Comparison of ENCODE assay signal across 1 cellular context in the genomic region with DNA sequence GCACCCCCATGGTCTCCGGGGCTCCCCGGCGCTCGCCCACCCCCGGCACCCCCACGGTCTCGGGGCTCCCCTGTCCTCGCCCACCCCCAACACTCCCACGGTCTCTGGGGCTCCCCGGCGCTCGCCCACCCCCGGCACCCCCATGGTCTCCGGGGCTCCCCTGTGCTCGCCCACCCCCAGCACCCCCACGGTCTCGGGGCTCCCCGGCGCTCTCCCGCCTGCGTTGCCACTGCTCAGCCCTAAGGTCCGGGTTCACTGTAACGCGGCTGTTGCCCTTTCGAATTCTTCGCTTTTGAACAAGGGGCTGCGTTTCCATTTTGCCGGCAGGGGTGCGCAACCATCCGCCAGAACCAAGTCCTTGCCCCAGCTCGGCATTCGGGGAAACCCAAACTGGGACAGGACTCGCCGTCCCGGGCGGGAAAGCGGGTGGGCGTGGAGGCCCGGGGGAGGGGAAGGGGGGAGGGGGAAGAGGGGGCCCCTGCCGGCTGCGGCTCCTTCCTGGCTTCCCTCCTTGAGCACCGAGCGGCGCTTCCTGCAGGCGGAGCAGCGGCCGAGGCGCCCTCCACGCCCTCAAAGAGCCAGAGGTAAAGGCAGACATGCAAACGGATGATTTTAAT.
TF ChIP-seq lines count a peak whose summit lies in the region.

No MANE protein-coding gene starts in this region.

TF ChIP-seq in HCT116, 20 proteins besides CTCF, POLR2A, EP300 and RAD21 (continued from another document):
- TF ChIP-seq, protein P1, sequence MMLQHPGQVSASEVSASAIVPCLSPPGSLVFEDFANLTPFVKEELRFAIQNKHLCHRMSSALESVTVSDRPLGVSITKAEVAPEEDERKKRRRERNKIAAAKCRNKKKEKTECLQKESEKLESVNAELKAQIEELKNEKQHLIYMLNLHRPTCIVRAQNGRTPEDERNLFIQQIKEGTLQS (IDR thresholded peaks at IDR 0.05): no peak
- TF ChIP-seq CEBPB (IDR thresholded peaks at IDR 0.05; ENCODE audit: low read depth) (no peak), REST (IDR thresholded peaks at IDR 0.05; ENCODE audit: low read depth) (no peak), EZH2 (IDR thresholded peaks at IDR 0.05) (no peak), POLR2AphosphoS5 (IDR thresholded peaks at IDR 0.05; ENCODE audit: low read depth, low read length) (no peak), JUND (IDR thresholded peaks at IDR 0.05) (no peak), FOSL1 (IDR thresholded peaks at IDR 0.05; ENCODE audit: low read depth) (no peak), SP1 (IDR thresholded peaks at IDR 0.05; ENCODE audit: low read depth) (no peak), ZNF274 (IDR thresholded peaks at IDR 0.05; ENCODE audit: low read depth, low read length) (no peak), SRF (IDR thresholded peaks at IDR 0.05; ENCODE audit: low read depth) (no peak), TCF7L2 (IDR thresholded peaks at IDR 0.05; ENCODE audit: borderline replicate concordance, extremely low read depth, insufficient read depth, insufficient read length) (no peak), EGR1 (IDR thresholded peaks at IDR 0.05; ENCODE audit: low read depth) (no peak), ELF1 (IDR thresholded peaks at IDR 0.05; ENCODE audit: borderline replicate concordance, low read depth) (no peak), YY1 (IDR thresholded peaks at IDR 0.05; ENCODE audit: extremely low read depth, insufficient replicate concordance, low read depth, low read length) (no peak), CBX3 (IDR thresholded peaks at IDR 0.05; ENCODE audit: low read depth) (no peak), SIN3A (IDR thresholded peaks at IDR 0.05; ENCODE audit: low read depth) (no peak)
- TF ChIP-seq, protein P2, sequence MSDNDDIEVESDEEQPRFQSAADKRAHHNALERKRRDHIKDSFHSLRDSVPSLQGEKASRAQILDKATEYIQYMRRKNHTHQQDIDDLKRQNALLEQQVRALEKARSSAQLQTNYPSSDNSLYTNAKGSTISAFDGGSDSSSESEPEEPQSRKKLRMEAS (IDR thresholded peaks at IDR 0.05): no peak
- TF ChIP-seq, protein P3, sequence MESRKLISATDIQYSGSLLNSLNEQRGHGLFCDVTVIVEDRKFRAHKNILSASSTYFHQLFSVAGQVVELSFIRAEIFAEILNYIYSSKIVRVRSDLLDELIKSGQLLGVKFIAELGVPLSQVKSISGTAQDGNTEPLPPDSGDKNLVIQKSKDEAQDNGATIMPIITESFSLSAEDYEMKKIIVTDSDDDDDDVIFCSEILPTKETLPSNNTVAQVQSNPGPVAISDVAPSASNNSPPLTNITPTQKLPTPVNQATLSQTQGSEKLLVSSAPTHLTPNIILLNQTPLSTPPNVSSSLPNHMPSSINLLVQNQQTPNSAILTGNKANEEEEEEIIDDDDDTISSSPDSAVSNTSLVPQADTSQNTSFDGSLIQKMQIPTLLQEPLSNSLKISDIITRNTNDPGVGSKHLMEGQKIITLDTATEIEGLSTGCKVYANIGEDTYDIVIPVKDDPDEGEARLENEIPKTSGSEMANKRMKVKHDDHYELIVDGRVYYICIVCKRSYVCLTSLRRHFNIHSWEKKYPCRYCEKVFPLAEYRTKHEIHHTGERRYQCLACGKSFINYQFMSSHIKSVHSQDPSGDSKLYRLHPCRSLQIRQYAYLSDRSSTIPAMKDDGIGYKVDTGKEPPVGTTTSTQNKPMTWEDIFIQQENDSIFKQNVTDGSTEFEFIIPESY (IDR thresholded peaks at IDR 0.05; ENCODE audit: extremely low read depth, insufficient replicate concordance, low read length): no peak
